In the genomic region with DNA sequence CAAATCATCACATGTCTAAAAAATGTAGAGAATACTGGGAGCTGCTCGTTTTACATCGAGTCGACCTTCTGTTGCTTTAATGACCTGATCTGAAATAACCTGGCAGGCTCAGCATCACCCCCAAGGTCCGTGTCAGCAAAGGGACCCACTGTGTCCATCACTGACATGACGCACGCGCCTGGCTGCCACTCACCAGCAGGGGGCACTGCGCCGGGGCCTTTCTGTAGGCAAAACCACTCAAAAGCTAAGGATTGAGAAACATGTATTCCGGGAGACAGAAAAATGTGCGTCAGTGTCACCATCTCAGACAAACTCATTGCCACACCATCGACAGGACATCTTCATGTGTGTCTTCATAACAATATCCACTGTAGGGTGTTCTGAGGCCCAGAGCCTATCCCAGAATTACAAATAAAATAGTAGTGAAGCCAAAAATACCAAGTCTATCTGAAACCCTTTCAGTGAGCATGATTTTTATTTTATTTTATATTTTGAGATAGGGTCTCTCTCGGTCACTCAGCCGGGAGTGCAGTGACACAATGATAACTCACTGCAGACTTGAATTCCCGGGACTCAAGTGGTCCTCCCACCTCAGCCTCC, we compare ENCODE assay signal across 9 cellular contexts.
DNase-seq lines count a peak whose midpoint lies in the region; ATAC-seq, FAIRE-seq and TF ChIP-seq lines count a peak whose summit lies in the region.
"Had no signal": no experiment of that assay in that cellular context is flagged by ENCODE, and none has a peak within 500 bp of the region (broad histone marks: within the 10 kb centered on the region; RNA-seq: fewer than 3 reads in every experiment).

No MANE protein-coding gene starts in this region.

- dilution Hi-C loops in endothelial cell of umbilical vein (cut with MboI; ENCODE audit: extremely low pct_ligation_motif_present, low sequenced_read_pairs) = no loop called here

- no peaks in the 10 kb centered on the region for H3K27me3 ChIP-seq in endothelial cell of umbilical vein (ENCODE audit: control insufficient read depth in 2 of 2, insufficient read depth in 2 of 2, low read length in 2 of 2)
- H3K27me3 ChIP-seq: BLaER1 treated with 17β-estradiol and CSF1 and Interleukin-3, amounts not matched to agents 10 nM and 100 nM had no signal

- H3K4me3 ChIP-seq in endothelial cell of umbilical vein (replicated peaks in 1 of 3; ENCODE audit: insufficient read depth in 1 of 3, low read depth in 1 of 3, low read length in 3 of 3) = no peak overlapping the region
- H3K4me3 ChIP-seq: BLaER1 treated with 17β-estradiol and CSF1 and Interleukin-3, amounts not matched to agents 10 nM and 100 nM had no signal

- no peaks in the 10 kb centered on the region for H4K20me1 ChIP-seq in endothelial cell of umbilical vein (replicated peaks; ENCODE audit: control insufficient read depth, extremely low read depth, insufficient read depth, low read length)
- H4K20me1 ChIP-seq: BLaER1 treated with 17β-estradiol and CSF1 and Interleukin-3, amounts not matched to agents 10 nM and 100 nM had no signal

- peaks cover 0 to 2% (median 1%) of the 10 kb centered on the region in 4 donors for H3K4me1 Mint-ChIP-seq in naive thymus-derived CD8-positive, alpha-beta T cell

- H3K27ac Mint-ChIP-seq in naive thymus-derived CD8-positive, alpha-beta T cell = peak overlapping the region in 1 of 10 donors; percentile 7

- H3K9me3 Mint-ChIP-seq in naive thymus-derived CD8-positive, alpha-beta T cell = peaks cover 0 to 4% (median 0%) of the 10 kb centered on the region in 9 donors

- H3K9me1 ChIP-seq in endothelial cell of umbilical vein (replicated peaks; ENCODE audit: control insufficient read depth, extremely low read depth, insufficient read depth, low read length) = no peaks in the 10 kb centered on the region

- no peak overlapping the region for H3K4me3 Mint-ChIP-seq in naive thymus-derived CD8-positive, alpha-beta T cell

- CTCF ChIA-PET in endothelial cell of umbilical vein (lab: Charles Lee) = interaction anchor here (0.6 to 4.4 kb wide), 55 partner anchors 9 to 1137 kb away, joined by 3 to 71 read pairs (median 4); partner anchors contain the start of gene KCTD15

- no peaks in the 10 kb centered on the region for H3K36me3 Mint-ChIP-seq in naive thymus-derived CD8-positive, alpha-beta T cell

- POLR2A ChIA-PET in endothelial cell of umbilical vein (lab: Charles Lee) = no interaction called here
- POLR2A ChIA-PET in naive thymus-derived CD8-positive, alpha-beta T cell (lab: Charles Lee) = no interaction called here

- intact Hi-C loops in endothelial cell of umbilical vein (cut with micrococcal nuclease) = loop anchor here (1.0 kb wide), 3 partner anchors 54 to 264 kb away; no protein-coding TSS in a partner anchor

- no TSS peak for BruUV-seq in endothelial cell of umbilical vein (replicated peaks; lab: Mats Ljungman, UMichigan)

- peak; percentile 96 for TF ChIP-seq CTCF in endothelial cell of umbilical vein (IDR thresholded peaks at IDR 0.05; ENCODE audit: extremely low read depth in 1 of 2, insufficient read depth in 1 of 2, low read depth in 1 of 2, low read length in 2 of 2)

- H3K9ac ChIP-seq in endothelial cell of umbilical vein (replicated peaks; ENCODE audit: extremely low read depth, insufficient read depth, low read length) = no peak overlapping the region
- H3K9ac ChIP-seq: BLaER1 treated with 17β-estradiol and CSF1 and Interleukin-3, amounts not matched to agents 10 nM and 100 nM had no signal

- peak; percentile 76 for FAIRE-seq in endothelial cell of umbilical vein (lab: Jason Lieb, UNC)

- H3K9me3 ChIP-seq in endothelial cell of umbilical vein (replicated peaks; ENCODE audit: control insufficient read depth, insufficient read depth, low read length) = no peaks in the 10 kb centered on the region

- H3K27ac ChIP-seq in endothelial cell of umbilical vein (ENCODE audit: insufficient read depth, low read depth, low read length) = no peak overlapping the region
- H3K27ac ChIP-seq: BLaER1 treated with 17β-estradiol and CSF1 and Interleukin-3, amounts not matched to agents 10 nM and 100 nM had no signal

- no peak for TF ChIP-seq POLR2A in endothelial cell of umbilical vein (IDR thresholded peaks at IDR 0.05; ENCODE audit: low read depth, low read length)

- DNase-seq in NCI-H1417 (lab: John Stamatoyannopoulos, UW) (peak in 2 of 3 experiments; percentile 3 to 51), NCI-H1417 treated with DMSO at 0.1 percent for 48 hours (lab: John Stamatoyannopoulos, UW) (no peak), NK-92 (lab: John Stamatoyannopoulos, UW; ENCODE audit: unreplicated experiment) (peak; percentile 31), endothelial cell of umbilical vein (ENCODE audit: low read depth, low spot score) (peak; percentile 41), NCI-H510A treated with DMSO at 0.1 percent for 48 hours (lab: John Stamatoyannopoulos, UW) (no peak)
- peak; percentile 12 for DNase-seq in activated CD8-positive, alpha-beta memory T cell treated with anti-CD3 and anti-CD28 coated beads, Interleukin-2, amount 50 U/mL, for 1 hour (ENCODE audit: extremely low read depth)
- peak; percentile 35 to 80 (median 59) for DNase-seq in naive thymus-derived CD8-positive, alpha-beta T cell
- peak; percentile 41 to 66 (median 54) for DNase-seq in stimulated activated naive CD4-positive, alpha-beta T cell (lab: John Stamatoyannopoulos, UW)

- peaks cover 10 to 47% (median 16%) of the 10 kb centered on the region in 5 donors for H3K27me3 Mint-ChIP-seq in naive thymus-derived CD8-positive, alpha-beta T cell

- H3K4me1 ChIP-seq in endothelial cell of umbilical vein (ENCODE audit: control insufficient read depth, extremely low read depth, insufficient read depth, low read length) = no peaks in the 10 kb centered on the region

- H2AFZ ChIP-seq in endothelial cell of umbilical vein (ENCODE audit: low read depth, low read length) = peak overlapping the region; percentile 38

- no peak overlapping the region for H3K4me2 ChIP-seq in endothelial cell of umbilical vein (ENCODE audit: insufficient read depth, low read length)
- H3K4me2 ChIP-seq: BLaER1 treated with 17β-estradiol and CSF1 and Interleukin-3, amounts not matched to agents 10 nM and 100 nM had no signal

- H3K79me2 ChIP-seq in endothelial cell of umbilical vein (ENCODE audit: control insufficient read depth, insufficient read depth, low read length) = no peaks in the 10 kb centered on the region

- ATAC-seq in naive thymus-derived CD8-positive, alpha-beta T cell = no peak

- no peaks in the 10 kb centered on the region for H3K36me3 ChIP-seq in endothelial cell of umbilical vein (ENCODE audit: control insufficient read depth in 2 of 2, extremely low read depth in 1 of 2, insufficient read depth in 2 of 2, low read length in 2 of 2)
- H3K36me3 ChIP-seq: BLaER1 treated with 17β-estradiol and CSF1 and Interleukin-3, amounts not matched to agents 10 nM and 100 nM had no signal

TF ChIP-seq in endothelial cell of umbilical vein, 7 proteins besides CTCF, POLR2A, EP300 and RAD21:
- TF ChIP-seq MYC (IDR thresholded peaks at IDR 0.05; ENCODE audit: low read depth, low read length) = no peak
- no peak for TF ChIP-seq MAX (IDR thresholded peaks at IDR 0.05; ENCODE audit: insufficient read depth, insufficient read length)

Comparison
In these comparisons a context has a peak if more than half of its experiments do, and no peak if none do; other contexts are left out.
1. DNase-seq: peak in NCI-H1417 (2 of 3), NK-92 (single experiment), activated CD8-positive, alpha-beta memory T cell treated with anti-CD3 and anti-CD28 coated beads, Interleukin-2, amount 50 U/mL, for 1 hour (single experiment), endothelial cell of umbilical vein (single experiment), naive thymus-derived CD8-positive, alpha-beta T cell (10 of 10) and stimulated activated naive CD4-positive, alpha-beta T cell (6 of 6); none in NCI-H1417 treated with DMSO at 0.1 percent for 48 hours (single experiment) and NCI-H510A treated with DMSO at 0.1 percent for 48 hours (single experiment).